Comparison of ENCODE assay signal across 32 cellular contexts in genomic region chrX:76153221-76153620, GRCh38.
"Had no signal": no experiment of that assay in that cellular context is flagged by ENCODE, and none has a peak within 500 bp of the region (broad histone marks: within the 10 kb centered on the region; RNA-seq: fewer than 3 reads in every experiment).

No MANE protein-coding gene starts in this region.

- H3K27me3 ChIP-seq: ascending aorta, body of pancreas, brain microvascular endothelial cell, cardiac muscle cell had no signal

- H3K9me3 ChIP-seq: adrenal gland, ascending aorta, body of pancreas, breast epithelium had no signal

- H3K4me1 ChIP-seq: breast epithelium had no signal

- ATAC-seq: activated naive CD4-positive, alpha-beta T cell treated with anti-CD3 and anti-CD28 coated beads, Interleukin-2, amount 50 U/mL, for 72 hours; activated naive CD8-positive, alpha-beta T cell treated with anti-CD3 and anti-CD28 coated beads, Interleukin-2, amount 50 U/mL, for 24 hours; activated T-cell treated with anti-CD3 and anti-CD28 coated beads, Interleukin-2, amount 50 U/mL, for 4 hours; activated T-cell treated with anti-CD3 and anti-CD28 coated beads, Interleukin-2, amount 50 U/mL, for 72 hours; activated T-helper 17 cell treated with anti-CD3 and anti-CD28 coated beads, Interleukin-2, amount 50 U/mL, for 72 hours; body of pancreas had no signal

- H3K36me3 ChIP-seq: adrenal gland, ascending aorta, brain microvascular endothelial cell, breast epithelium, cardiac muscle cell had no signal

- DNase-seq: activated effector memory CD4-positive, alpha-beta T cell treated with anti-CD3 and anti-CD28 coated beads, Interleukin-2, amount 50 U/mL, for 16 hours; activated effector memory CD4-positive, alpha-beta T cell treated with Interleukin-2 at 50 U/mL for 16 hours; activated gamma-delta T cell; activated gamma-delta T cell treated with Interleukin-2 at 50 U/mL for 16 hours; activated naive CD4-positive, alpha-beta T cell; activated naive CD4-positive, alpha-beta T cell treated with anti-CD3 and anti-CD28 coated beads for 36 hours; activated naive CD4-positive, alpha-beta T cell treated with anti-CD3 and anti-CD28 coated beads, Interleukin-2, amount 10 ng/mL, durations not matched to agents 7 days and 5 days; activated naive CD4-positive, alpha-beta T cell treated with anti-CD3 and anti-CD28 coated beads, Interleukin-2, amount 50 U/mL, for 16 hours; activated naive CD4-positive, alpha-beta T cell treated with Interleukin-2 at 50 U/mL for 16 hours; activated naive CD8-positive, alpha-beta T cell treated with anti-CD3 and anti-CD28 coated beads for 36 hours; activated naive CD8-positive, alpha-beta T cell treated with anti-CD3 and anti-CD28 coated beads, Interleukin-2, amount 10 ng/mL, durations not matched to agents 7 days and 5 days; activated naive CD8-positive, alpha-beta T cell treated with anti-CD3 and anti-CD28 coated beads, Interleukin-2, amount 50 U/mL, for 24 hours; activated T-cell treated with anti-CD3 and anti-CD28 coated beads, Interleukin-2, amount 50 U/mL, for 24 hours; activated T-cell treated with anti-CD3 and anti-CD28 coated beads, Interleukin-2, amount 50 U/mL, for 4 hours; activated T-cell treated with anti-CD3 and anti-CD28 coated beads, Interleukin-2, amount 50 U/mL, for 48 hours; activated T-cell treated with anti-CD3 and anti-CD28 coated beads, Interleukin-2, amount 50 U/mL, for 72 hours; adrenal gland; amniotic stem cell; amygdala; anterior cingulate cortex; aorta; body of pancreas; brain microvascular endothelial cell; caudate nucleus; central memory CD4-positive, alpha-beta T cell; cerebellar nuclear complex had no signal

- FAIRE-seq: astrocyte had no signal

- H3K27ac ChIP-seq: adrenal gland, ascending aorta, body of pancreas, brain microvascular endothelial cell, breast epithelium, cardiac muscle cell had no signal

- H3K4me3 ChIP-seq: adrenal gland, ascending aorta, body of pancreas, breast epithelium, cardiac muscle cell had no signal
